In the genomic region with DNA sequence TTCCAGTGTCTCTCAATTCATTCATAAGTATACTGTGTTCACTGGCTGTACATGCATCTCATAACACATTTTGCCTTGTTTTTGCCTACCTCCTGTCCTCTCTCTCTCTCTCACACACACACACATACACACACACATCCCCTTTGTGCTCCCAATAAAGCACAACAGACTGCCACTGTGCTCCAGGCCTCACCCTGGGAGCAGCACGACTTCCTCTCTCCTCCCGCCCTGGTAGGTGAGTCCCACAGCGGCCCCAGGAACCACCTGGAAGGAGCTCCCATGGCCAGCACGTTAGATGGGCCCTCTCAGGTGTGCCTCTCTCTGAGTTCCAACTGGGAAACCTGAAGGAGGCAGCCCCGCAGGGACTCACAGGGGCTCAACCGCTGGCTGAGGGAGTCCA, we compare ENCODE assay signal across 15 cellular contexts.
DNase-seq lines count a peak whose midpoint lies in the region; ATAC-seq and TF ChIP-seq lines count a peak whose summit lies in the region.
"Had no signal": no experiment of that assay in that cellular context is flagged by ENCODE, and none has a peak within 500 bp of the region (broad histone marks: within the 10 kb centered on the region; RNA-seq: fewer than 3 reads in every experiment).

No MANE protein-coding gene starts in this region.

- H3K36me3 Mint-ChIP-seq in endothelial cell (ENCODE audit: low read depth, unreplicated experiment): no peaks in the 10 kb centered on the region
- H3K36me3 Mint-ChIP-seq: CD8-positive, alpha-beta memory T cell had no signal

- peak overlapping the region; percentile 81 for H3K27ac Mint-ChIP-seq in endothelial cell (ENCODE audit: unreplicated experiment)
- H3K27ac Mint-ChIP-seq: B cell; CD8-positive, alpha-beta memory T cell had no signal

- WGBS in mesodermal cell (ENCODE audit: insufficient coverage in 2 of 2), 2 experiments: 46 to 66% methylated on average over 4 to 5 of the region's 6 CpGs

- H3K27me3 ChIP-seq in BLaER1 (no peaks in the 10 kb centered on the region), vagina (no peaks in the 10 kb centered on the region)

- ATAC-seq in HG03139 (IDR thresholded peaks at IDR 0.05; ENCODE audit: unreplicated experiment): no peak
- no peak for ATAC-seq in HG03565 (IDR thresholded peaks at IDR 0.05; ENCODE audit: unreplicated experiment)

- peaks cover 13% of the 10 kb centered on the region for H3K4me1 Mint-ChIP-seq in endothelial cell (ENCODE audit: unreplicated experiment)
- H3K4me1 Mint-ChIP-seq: B cell; CD8-positive, alpha-beta memory T cell had no signal

- H3K27ac ChIP-seq in BLaER1: peak overlapping the region; percentile 87
- H3K27ac ChIP-seq in mesodermal cell (ENCODE audit: low read depth, low read length, severe bottlenecking): peak overlapping the region; percentile 78
- H3K27ac ChIP-seq in vagina: no peak overlapping the region
- H3K27ac ChIP-seq: 22Rv1 had no signal

- no peak for TF ChIP-seq CTCF in endothelial cell (IDR thresholded peaks at IDR 0.05; ENCODE audit: unreplicated experiment)
- no peak for TF ChIP-seq CTCF in vagina (IDR thresholded peaks at IDR 0.05)

- peaks cover 59% of the 10 kb centered on the region for H3K4me1 ChIP-seq in BLaER1
- peaks cover 22% of the 10 kb centered on the region for H3K4me1 ChIP-seq in mesodermal cell (ENCODE audit: control insufficient read depth, insufficient read depth, low read length, poor library complexity, severe bottlenecking)
- H3K4me1 ChIP-seq in vagina: no peaks in the 10 kb centered on the region

- no peak for TF ChIP-seq POLR2A in vagina (IDR thresholded peaks at IDR 0.05)

- peak overlapping the region; percentile 50 for H3K9ac ChIP-seq in BLaER1

- peak; percentile 51 for DNase-seq in NCI-H69 (lab: John Stamatoyannopoulos, UW)
- DNase-seq in endothelial cell (ENCODE audit: low spot score): no peak
- no peak for DNase-seq in CD1c-positive myeloid dendritic cell (ENCODE audit: extremely low spot score)
- no peak for DNase-seq in vagina (ENCODE audit: extremely low spot score in 2 of 2)
- DNase-seq: CD8-positive, alpha-beta memory T cell; DMS79; NCI-H1417; NCI-H2029; NCI-H510A had no signal

- H3K4me2 ChIP-seq in BLaER1: peak overlapping the region; percentile 84

- no peak overlapping the region for H3K4me3 Mint-ChIP-seq in endothelial cell (ENCODE audit: unreplicated experiment)
- H3K4me3 Mint-ChIP-seq: B cell; CD8-positive, alpha-beta memory T cell had no signal

- no peaks in the 10 kb centered on the region for H3K9me3 Mint-ChIP-seq in endothelial cell (ENCODE audit: unreplicated experiment)

- no peaks in the 10 kb centered on the region for H3K36me3 ChIP-seq in BLaER1
- H3K36me3 ChIP-seq in mesodermal cell (ENCODE audit: control insufficient read depth, insufficient read depth, low read length): peaks cover 19% of the 10 kb centered on the region
- H3K36me3 ChIP-seq in vagina: no peaks in the 10 kb centered on the region

- H4K20me1 ChIP-seq in BLaER1: no peaks in the 10 kb centered on the region

- H3K4me3 ChIP-seq in BLaER1: peak overlapping the region; percentile 31
- no peak overlapping the region for H3K4me3 ChIP-seq in mesodermal cell (ENCODE audit: extremely low read depth, insufficient read depth, low read length, poor library complexity, severe bottlenecking)
- no peak overlapping the region for H3K4me3 ChIP-seq in vagina

- intact Hi-C loops in vagina (cut with DNase I): no loop called here

- H3K9me3 ChIP-seq in BLaER1 (no peaks in the 10 kb centered on the region), mesodermal cell (ENCODE audit: control insufficient read depth, low read length) (no peaks in the 10 kb centered on the region), vagina (no peaks in the 10 kb centered on the region)

- H3K27me3 Mint-ChIP-seq in endothelial cell (ENCODE audit: unreplicated experiment): peaks cover 4% of the 10 kb centered on the region
